Comparison of ENCODE assay signal across 1 cellular context in genomic region chr14:92386637-92387036, GRCh38.
TF ChIP-seq lines count a peak whose summit lies in the region.

No MANE protein-coding gene starts in this region.

TF ChIP-seq in HepG2, 621 proteins besides CTCF, POLR2A, EP300 and RAD21 (continued from another document and continues in another):
- TF ChIP-seq NFAT5 (CRISPR knock-in tag; IDR thresholded peaks at IDR 0.05) = no peak
- TF ChIP-seq CBFB (CRISPR knock-in tag; IDR thresholded peaks at IDR 0.05) = no peak
- no peak for TF ChIP-seq TBP (CRISPR knock-in tag; IDR thresholded peaks at IDR 0.05)
- TF ChIP-seq ZNF382 (CRISPR knock-in tag; IDR thresholded peaks at IDR 0.05; ENCODE audit: borderline replicate concordance) = no peak
- TF ChIP-seq ZNF563 (CRISPR knock-in tag; IDR thresholded peaks at IDR 0.05) = no peak
- no peak for TF ChIP-seq PAF1 (CRISPR knock-in tag; IDR thresholded peaks at IDR 0.05)
- no peak for TF ChIP-seq AKAP8 (CRISPR knock-in tag; IDR thresholded peaks at IDR 0.05)
- TF ChIP-seq ZNF83 (CRISPR knock-in tag; IDR thresholded peaks at IDR 0.05; ENCODE audit: borderline replicate concordance) = no peak
- TF ChIP-seq ZNF180 (CRISPR knock-in tag; IDR thresholded peaks at IDR 0.05; ENCODE audit: borderline replicate concordance, low read depth) = no peak
- no peak for TF ChIP-seq DZIP1 (CRISPR knock-in tag; IDR thresholded peaks at IDR 0.05)
- peak; percentile 63; the same call in 1 of the 2 replicates for TF ChIP-seq NCOR1 (IDR thresholded peaks at IDR 0.05; ENCODE audit: borderline replicate concordance, low read length)
- TF ChIP-seq ZNF296 (CRISPR knock-in tag; conservative IDR thresholded peaks at IDR 0.05) = no peak
- peak; percentile 74 to 81; a peak in 3 of 4 replicates for TF ChIP-seq NR2F1 (CRISPR knock-in tag; IDR thresholded peaks at IDR 0.05)
- no peak for TF ChIP-seq ZFP36L2 (CRISPR knock-in tag; IDR thresholded peaks at IDR 0.05)
- peak; percentile 84; the same call in 1 of the 2 replicates for TF ChIP-seq THRA (CRISPR knock-in tag; IDR thresholded peaks at IDR 0.05; ENCODE audit: borderline replicate concordance)
- no peak for TF ChIP-seq ZNF550 (CRISPR knock-in tag; IDR thresholded peaks at IDR 0.05; ENCODE audit: borderline replicate concordance)
- TF ChIP-seq AFF4 (CRISPR knock-in tag; IDR thresholded peaks at IDR 0.05) = no peak
- no peak for TF ChIP-seq ZNF407 (CRISPR knock-in tag; IDR thresholded peaks at IDR 0.05; ENCODE audit: not compliant biosample characterization)
- no peak for TF ChIP-seq PREB (CRISPR knock-in tag; IDR thresholded peaks at IDR 0.05)
- no peak for TF ChIP-seq ZNF816 (CRISPR knock-in tag; IDR thresholded peaks at IDR 0.05; ENCODE audit: borderline replicate concordance)
- no peak for TF ChIP-seq ARID3A (IDR thresholded peaks at IDR 0.05; ENCODE audit: low read depth, low read length)
- no peak for TF ChIP-seq NR0B2 (CRISPR knock-in tag; IDR thresholded peaks at IDR 0.05)
- no peak for TF ChIP-seq ZNF3 (CRISPR knock-in tag; IDR thresholded peaks at IDR 0.05)
- no peak for TF ChIP-seq RBM39 (IDR thresholded peaks at IDR 0.05; ENCODE audit: low read depth, low read length, poor library complexity, severe bottlenecking)
